ENCODE assay signal across 23 cellular contexts in genomic region chrX:10399152-10399741, GRCh38.
DNase-seq lines count a peak whose midpoint lies in the region; ATAC-seq and TF ChIP-seq lines count a peak whose summit lies in the region.
"Had no signal": no experiment of that assay in that cellular context is flagged by ENCODE, and none has a peak within 500 bp of the region (broad histone marks: within the 10 kb centered on the region; RNA-seq: fewer than 3 reads in every experiment).

No MANE protein-coding gene starts in this region.

- no peak for TF ChIP-seq POLR2A in sigmoid colon (IDR thresholded peaks at IDR 0.05)

- H3K4me1 Mint-ChIP-seq in activated T-cell treated with anti-CD3 and anti-CD28 coated beads, Interleukin-2, amount 50 U/mL, for 4 hours (ENCODE audit: low read depth) = no peaks in the 10 kb centered on the region
- no peaks in the 10 kb centered on the region for H3K4me1 Mint-ChIP-seq in naive thymus-derived CD4-positive, alpha-beta T cell

- intact Hi-C loops in sigmoid colon (cut with DNase I) = loop anchor here (10.0 kb wide), 2 partner anchors 164 to 216 kb away; no protein-coding TSS in a partner anchor
- intact Hi-C loops in naive thymus-derived CD4-positive, alpha-beta T cell (cut with micrococcal nuclease) = no loop called here

- TF ChIP-seq CTCF in sigmoid colon (IDR thresholded peaks at IDR 0.05) = no peak

- H3K27ac ChIP-seq in sigmoid colon = no peak overlapping the region
- no peak overlapping the region for H3K27ac ChIP-seq in naive thymus-derived CD4-positive, alpha-beta T cell (ENCODE audit: low read depth, low read length)
- H3K27ac ChIP-seq: SJCRH30 had no signal

- TF ChIP-seq EP300 in sigmoid colon (IDR thresholded peaks at IDR 0.05) = no peak

- DNase-seq in ELF-1 (ENCODE audit: low read depth, low spot score) = peak; percentile 24
- peak; percentile 45 for DNase-seq in amniotic epithelial cell (ENCODE audit: low read depth)
- peak; percentile 20 for DNase-seq in fibroblast of peridontal ligament (ENCODE audit: extremely low read depth)
- peak; percentile 7 for DNase-seq in left kidney (ENCODE audit: low read depth, low spot score)
- no peak for DNase-seq in Kasumi-1 (lab: John Stamatoyannopoulos, UW)
- no peak for DNase-seq in sigmoid colon
- DNase-seq in activated T-cell treated with anti-CD3 and anti-CD28 coated beads, Interleukin-2, amount 50 U/mL, for 4 hours = no peak
- DNase-seq in naive thymus-derived CD4-positive, alpha-beta T cell = no peak
- DNase-seq: CD4-positive, alpha-beta T cell; GDM1; Karpas-422; NCI-H1092 treated with DMSO at 0.1 percent for 48 hours; NCI-H1436; NCI-H187 treated with DMSO at 0.1 percent for 48 hours; NCI-H446; NCI-H524 treated with DMSO at 0.1 percent for 48 hours; NK-92 treated with Interleukin-12 subunit alpha and Interleukin-12 subunit beta, amount 100 ng/mL, for 24 hours; PC-3; SJCRH30 had no signal

- H3K9me3 Mint-ChIP-seq in activated T-cell treated with anti-CD3 and anti-CD28 coated beads, Interleukin-2, amount 50 U/mL, for 4 hours = no peaks in the 10 kb centered on the region
- H3K9me3 Mint-ChIP-seq in naive thymus-derived CD4-positive, alpha-beta T cell = peaks cover 0 to 13% (median 3%) of the 10 kb centered on the region in 11 donors
- H3K9me3 Mint-ChIP-seq: CD4-positive, alpha-beta T cell had no signal

- H3K27me3 ChIP-seq in sigmoid colon = no peaks in the 10 kb centered on the region
- no peaks in the 10 kb centered on the region for H3K27me3 ChIP-seq in naive thymus-derived CD4-positive, alpha-beta T cell (ENCODE audit: control insufficient read depth in 2 of 2, insufficient read depth in 2 of 2, low read length in 2 of 2)
- H3K27me3 ChIP-seq: SJCRH30 had no signal

- no peak overlapping the region for H3K4me3 Mint-ChIP-seq in activated T-cell treated with anti-CD3 and anti-CD28 coated beads, Interleukin-2, amount 50 U/mL, for 4 hours
- H3K4me3 Mint-ChIP-seq in naive thymus-derived CD4-positive, alpha-beta T cell = no peak overlapping the region
- H3K4me3 Mint-ChIP-seq: CD4-positive, alpha-beta T cell had no signal

- ATAC-seq in activated T-cell treated with anti-CD3 and anti-CD28 coated beads, Interleukin-2, amount 50 U/mL, for 4 hours = no peak
- no peak for ATAC-seq in naive thymus-derived CD4-positive, alpha-beta T cell
- ATAC-seq: HCT116, PC-3, Right ventricle myocardium inferior, SK-N-SH treated with all-trans-retinoic acid at 6 μM for 48 hours had no signal

- H3K4me1 ChIP-seq in sigmoid colon = no peaks in the 10 kb centered on the region
- H3K4me1 ChIP-seq in naive thymus-derived CD4-positive, alpha-beta T cell (ENCODE audit: control insufficient read depth in 2 of 2, insufficient read depth in 2 of 2, low read length in 2 of 2) = no peaks in the 10 kb centered on the region

- CTCF ChIA-PET in naive thymus-derived CD4-positive, alpha-beta T cell (lab: Charles Lee) = no interaction called here

- no peaks in the 10 kb centered on the region for H3K36me3 ChIP-seq in sigmoid colon
- H3K36me3 ChIP-seq in naive thymus-derived CD4-positive, alpha-beta T cell (ENCODE audit: control insufficient read depth in 2 of 3, insufficient read depth in 3 of 3, low read length in 3 of 3) = no peaks in the 10 kb centered on the region
- H3K36me3 ChIP-seq: BLaER1 treated with 17β-estradiol and CSF1 and Interleukin-3, amounts not matched to agents 10 nM and 100 nM; SJCRH30 had no signal

- no peaks in the 10 kb centered on the region for H3K27me3 Mint-ChIP-seq in activated T-cell treated with anti-CD3 and anti-CD28 coated beads, Interleukin-2, amount 50 U/mL, for 4 hours (ENCODE audit: low read depth)
- H3K27me3 Mint-ChIP-seq in naive thymus-derived CD4-positive, alpha-beta T cell = no peaks in the 10 kb centered on the region
- H3K27me3 Mint-ChIP-seq: CD4-positive, alpha-beta T cell had no signal

- POLR2A ChIA-PET in naive thymus-derived CD4-positive, alpha-beta T cell (lab: Charles Lee) = no interaction called here

- no peaks in the 10 kb centered on the region for H3K9me3 ChIP-seq in sigmoid colon
- no peaks in the 10 kb centered on the region for H3K9me3 ChIP-seq in naive thymus-derived CD4-positive, alpha-beta T cell (ENCODE audit: control insufficient read depth in 2 of 3, low read length in 3 of 3)
- H3K9me3 ChIP-seq: SJCRH30 had no signal

- no peaks in the 10 kb centered on the region for H3K36me3 Mint-ChIP-seq in activated T-cell treated with anti-CD3 and anti-CD28 coated beads, Interleukin-2, amount 50 U/mL, for 4 hours (ENCODE audit: insufficient read depth)
- H3K36me3 Mint-ChIP-seq in naive thymus-derived CD4-positive, alpha-beta T cell = no peaks in the 10 kb centered on the region

- H3K27ac Mint-ChIP-seq in naive thymus-derived CD4-positive, alpha-beta T cell = no peak overlapping the region
- H3K27ac Mint-ChIP-seq: CD4-positive, alpha-beta T cell had no signal

- H3K4me3 ChIP-seq in sigmoid colon = no peak overlapping the region
- no peak overlapping the region for H3K4me3 ChIP-seq in naive thymus-derived CD4-positive, alpha-beta T cell (ENCODE audit: low read length)
- H3K4me3 ChIP-seq: BLaER1 treated with 17β-estradiol and CSF1 and Interleukin-3, amounts not matched to agents 10 nM and 100 nM; SJCRH30 had no signal

Comparison
In these comparisons a context has a peak if more than half of its experiments do, and no peak if none do; other contexts are left out.
1. DNase-seq: peak in ELF-1 (single experiment), amniotic epithelial cell (single experiment), fibroblast of peridontal ligament (single experiment) and left kidney (single experiment); none in Kasumi-1 (0 of 2), sigmoid colon (single experiment), activated T-cell treated with anti-CD3 and anti-CD28 coated beads, Interleukin-2, amount 50 U/mL, for 4 hours (single experiment) and naive thymus-derived CD4-positive, alpha-beta T cell (0 of 9).